ENCODE assay signal across 24 cellular contexts in genomic region chr3:160478338-160478737, GRCh38. TPM values are rescaled to one million over a fixed set of nuclear protein-coding genes. Genes with fewer than 3 reads are reported as not detected.
A peak's percentile ranks its signal among the peaks of the same experiment; 100 is the strongest.
DNase-seq lines count a peak whose midpoint lies in the region; ATAC-seq and TF ChIP-seq lines count a peak whose summit lies in the region.
"Had no signal": no experiment of that assay in that cellular context is flagged by ENCODE, and none has a peak within 500 bp of the region (broad histone marks: within the 10 kb centered on the region; RNA-seq: fewer than 3 reads in every experiment).

No MANE protein-coding gene starts in this region.

- no peaks in the 10 kb centered on the region for H3K9me3 ChIP-seq in BE2C
- H3K9me3 ChIP-seq: lower lobe of right lung, thoracic aorta had no signal

- H3K27me3 ChIP-seq in BE2C = no peaks in the 10 kb centered on the region
- H3K27me3 ChIP-seq: cardiac muscle cell had no signal

- no peaks in the 10 kb centered on the region for H3K36me3 ChIP-seq in BE2C
- H3K36me3 ChIP-seq: cardiac muscle cell, lower lobe of right lung, thoracic aorta had no signal

- H3K4me1 Mint-ChIP-seq in chondrocyte (ENCODE audit: low read depth) = peaks cover 47% of the 10 kb centered on the region
- H3K4me1 Mint-ChIP-seq: neural crest cell had no signal

- no peaks in the 10 kb centered on the region for H3K36me3 Mint-ChIP-seq in chondrocyte (ENCODE audit: low read depth)

- DNase-seq in AG09319 (ENCODE audit: extremely low read depth, low read depth) (peak; percentile 20), LHCN-M2 (ENCODE audit: low read depth) (peak; percentile 41), chondrocyte (ENCODE audit: low spot score) (no peak), iris pigment epithelial cell (ENCODE audit: low read depth) (peak; percentile 89), BE2C (no peak)
- DNase-seq in activated CD4-positive, alpha-beta T cell treated with anti-CD3 and anti-CD28 coated beads, Interleukin-2, amount 50 U/mL, for 48 hours = no peak
- no peak for DNase-seq in activated CD8-positive, alpha-beta memory T cell treated with anti-CD3 and anti-CD28 coated beads, Interleukin-2, amount 50 U/mL, for 4 hours
- DNase-seq: ACHN; activated CD4-positive, alpha-beta memory T cell treated with anti-CD3 and anti-CD28 coated beads, Interleukin-2, amount 10 ng/mL, durations not matched to agents 7 days and 5 days; activated CD4-positive, CD25-positive, alpha-beta regulatory T cell; activated gamma-delta T cell; DMS79; dorsolateral prefrontal cortex; lower lobe of right lung; NCI-H1417; NCI-H510A; RPMI8226; stimulated activated CD4-positive, alpha-beta T cell treated with anti-CD3 and anti-CD28 coated beads, Interleukin-2, amount 100 ng/mL, for 48 hours; stimulated activated naive CD4-positive, alpha-beta T cell; T1000 had no signal

- no peak overlapping the region for H3K4me3 Mint-ChIP-seq in chondrocyte (ENCODE audit: unreplicated experiment)
- H3K4me3 Mint-ChIP-seq: activated CD4-positive, alpha-beta memory T cell treated with anti-CD3 and anti-CD28 coated beads, Interleukin-2, amount 10 ng/mL, durations not matched to agents 7 days and 5 days; neural crest cell had no signal

- H3K27me3 Mint-ChIP-seq in chondrocyte (ENCODE audit: low read depth) = no peaks in the 10 kb centered on the region

- no peak for ATAC-seq in GM18909 (IDR thresholded peaks at IDR 0.05; ENCODE audit: poor library complexity, unreplicated experiment)

- H3K9me3 Mint-ChIP-seq in chondrocyte (ENCODE audit: low read depth) = no peaks in the 10 kb centered on the region
- H3K9me3 Mint-ChIP-seq: activated CD4-positive, alpha-beta memory T cell treated with anti-CD3 and anti-CD28 coated beads, Interleukin-2, amount 10 ng/mL, durations not matched to agents 7 days and 5 days; neural crest cell had no signal

- no peaks in the 10 kb centered on the region for H3K4me1 ChIP-seq in BE2C
- H3K4me1 ChIP-seq: lower lobe of right lung had no signal

- no peak; the same call in 1 of the 2 replicates for TF ChIP-seq CTCF in AG09319 (IDR thresholded peaks at IDR 0.05; ENCODE audit: low read depth, low read length)
- peak; percentile 39 for TF ChIP-seq CTCF in chondrocyte (IDR thresholded peaks at IDR 0.05)
- TF ChIP-seq CTCF in BE2C (IDR thresholded peaks at IDR 0.05; ENCODE audit: low read depth, low read length) = no peak

- no peak overlapping the region for H3K4me3 ChIP-seq in BE2C (ENCODE audit: low read depth, low read length)
- H3K4me3 ChIP-seq: cardiac muscle cell, dorsolateral prefrontal cortex, lower lobe of right lung, thoracic aorta had no signal

- H3K27ac Mint-ChIP-seq in chondrocyte (ENCODE audit: unreplicated experiment) = peak overlapping the region; percentile 19
- H3K27ac Mint-ChIP-seq: activated CD4-positive, alpha-beta memory T cell treated with anti-CD3 and anti-CD28 coated beads, Interleukin-2, amount 10 ng/mL, durations not matched to agents 7 days and 5 days had no signal

RNA-seq across cellular contexts. Expression of gene TRIM59, which starts 28.8 kb away (rescaled TPM):
- total RNA-seq in LHCN-M2 (2014; rRNA removed) = 33.0 and 45.5 TPM in 2 replicates
- 11.2 TPM for polyA plus RNA-seq in LHCN-M2 (2012)
- total RNA-seq in chondrocyte = 25.3 to 26.7 TPM (median 25.5 TPM) in 3 replicates
- polyA plus RNA-seq in BE2C (2012; ENCODE audit: insufficient read depth, insufficient read length, low read depth) = 8.0 TPM

Comparison
In these comparisons a context has a peak if more than half of its experiments do, and no peak if none do; other contexts are left out.
1. DNase-seq: peak in AG09319 (single experiment), LHCN-M2 (single experiment) and iris pigment epithelial cell (single experiment); none in chondrocyte (single experiment), BE2C (single experiment), activated CD4-positive, alpha-beta T cell treated with anti-CD3 and anti-CD28 coated beads, Interleukin-2, amount 50 U/mL, for 48 hours (0 of 2) and activated CD8-positive, alpha-beta memory T cell treated with anti-CD3 and anti-CD28 coated beads, Interleukin-2, amount 50 U/mL, for 4 hours (single experiment).